In genomic region chr10:3668961-3669330, GRCh38 we compare ENCODE assay signal across 14 cellular contexts.
DNase-seq lines count a peak whose midpoint lies in the region; ATAC-seq and TF ChIP-seq lines count a peak whose summit lies in the region.
"Had no signal": no experiment of that assay in that cellular context is flagged by ENCODE, and none has a peak within 500 bp of the region (broad histone marks: within the 10 kb centered on the region; RNA-seq: fewer than 3 reads in every experiment).

No MANE protein-coding gene starts in this region.

- no peaks in the 10 kb centered on the region for H3K27me3 Mint-ChIP-seq in mesothelial cell of epicardium (ENCODE audit: low read depth)

- peak overlapping the region; percentile 28; the same call in 1 of the 2 replicates for H3K4ac ChIP-seq in IMR-90 (ENCODE audit: low read depth, low read length)

- no peak overlapping the region; the same call in 1 of the 2 replicates for H3K9ac ChIP-seq in BLaER1
- H3K9ac ChIP-seq in IMR-90 (ENCODE audit: low read depth, low read length): no peak overlapping the region
- H3K9ac ChIP-seq: KMS-11 had no signal

- TF ChIP-seq POLR2A in IMR-90 (IDR thresholded peaks at IDR 0.05; ENCODE audit: low read depth, low read length): no peak

- peak overlapping the region; percentile 39; the same call in 1 of the 2 replicates for H2BK20ac ChIP-seq in IMR-90 (ENCODE audit: low read depth, low read length)

- H3K14ac ChIP-seq in IMR-90 (replicated peaks; ENCODE audit: low read depth, low read length): no peak overlapping the region

- peak overlapping the region in 1 of 2 experiments; percentile 59; a peak in 1 of 4 replicates for H4K8ac ChIP-seq in IMR-90 (ENCODE audit: low read depth in 2 of 2, low read length in 2 of 2)

- DNase-seq in IMR-90 (no peak), amniotic epithelial cell (ENCODE audit: low read depth) (peak; percentile 82), mesothelial cell of epicardium (ENCODE audit: low spot score in 2 of 2, unreplicated experiment in 2 of 2) (no peak), NCI-H1092 (lab: John Stamatoyannopoulos, UW) (no peak), cerebellum (ENCODE audit: low spot score) (no peak), GF-D8 (lab: John Stamatoyannopoulos, UW) (no peak), NCI-H345 treated with DMSO at 0.1 percent for 48 hours (lab: John Stamatoyannopoulos, UW; ENCODE audit: unreplicated experiment) (no peak)
- DNase-seq: HCEC 1CT, midbrain, RPMI8226 had no signal

- H3K36me3 Mint-ChIP-seq in mesothelial cell of epicardium: no peaks in the 10 kb centered on the region

- peak overlapping the region; percentile 82 for H2AFZ ChIP-seq in IMR-90 (replicated peaks; ENCODE audit: low read length, poor library complexity)

- H2BK15ac ChIP-seq in IMR-90 (ENCODE audit: low read depth, low read length): no peak overlapping the region

- no peak overlapping the region for H4K91ac ChIP-seq in IMR-90 (ENCODE audit: insufficient read depth, low read depth, low read length)

- H3K27me3 ChIP-seq in BLaER1 (no peaks in the 10 kb centered on the region), IMR-90 (ENCODE audit: control insufficient read depth, insufficient read depth, low read length) (no peaks in the 10 kb centered on the region)
- H3K27me3 ChIP-seq: right atrium auricular region, uterus had no signal

- H3K18ac ChIP-seq in IMR-90 (ENCODE audit: low read depth, low read length): no peak overlapping the region; the same call in 1 of the 2 replicates

- H3K4me3 ChIP-seq in BLaER1 (no peak overlapping the region), IMR-90 (ENCODE audit: insufficient read depth, low read depth, low read length) (no peak overlapping the region)
- H3K4me3 ChIP-seq: right atrium auricular region, uterus had no signal

- in situ Hi-C loops in IMR-90 (cut with MboI; ENCODE audit: low sequenced_read_pairs): no loop called here

- H2AK9ac ChIP-seq in IMR-90 (replicated peaks; ENCODE audit: low read depth, low read length, poor library complexity): no peak overlapping the region

- intact Hi-C loops in IMR-90 (cut with micrococcal nuclease): no loop called here

- no peak for TF ChIP-seq CTCF in IMR-90 (conservative IDR thresholded peaks at IDR 0.05; ENCODE audit: low read depth, low read length)
- no peak for TF ChIP-seq CTCF in mesothelial cell of epicardium (IDR thresholded peaks at IDR 0.05; ENCODE audit: unreplicated experiment)

- H3K56ac ChIP-seq in IMR-90 (ENCODE audit: extremely low read depth, insufficient read depth, low read length): no peak overlapping the region

- peak overlapping the region; percentile 98 for H3K27ac Mint-ChIP-seq in mesothelial cell of epicardium

- no peaks in the 10 kb centered on the region for H3K9me3 Mint-ChIP-seq in mesothelial cell of epicardium

- no peaks in the 10 kb centered on the region; the same call in 1 of the 2 replicates for H3K9me1 ChIP-seq in IMR-90 (ENCODE audit: insufficient read depth, low read length)

- no peak overlapping the region for H4K5ac ChIP-seq in IMR-90 (ENCODE audit: low read depth, low read length)

- H3K4me1 Mint-ChIP-seq in mesothelial cell of epicardium: peaks cover 14% of the 10 kb centered on the region

- 0 out of 2 replicates have a peak overlapping the region, but pooled peaks have one; percentile 52 for H3K27ac ChIP-seq in BLaER1
- no peak overlapping the region for H3K27ac ChIP-seq in IMR-90 (ENCODE audit: insufficient read depth, low read length)
- H3K27ac ChIP-seq: KMS-11, right atrium auricular region, uterus had no signal

- no peaks in the 10 kb centered on the region for H3K36me3 ChIP-seq in BLaER1
- no peaks in the 10 kb centered on the region for H3K36me3 ChIP-seq in IMR-90 (ENCODE audit: control insufficient read depth, insufficient read depth, low read length)
- H3K36me3 ChIP-seq: right atrium auricular region, uterus had no signal

- peak overlapping the region; percentile 29; the same call in 1 of the 2 replicates for H2AK5ac ChIP-seq in IMR-90 (ENCODE audit: low read depth, low read length)

- peak overlapping the region; percentile 64 for H3K4me3 Mint-ChIP-seq in mesothelial cell of epicardium

- TF ChIP-seq RAD21 in IMR-90 (IDR thresholded peaks at IDR 0.05; ENCODE audit: low read length): no peak

- 89% methylated on average over 3 of the region's 4 CpGs; no CpG with 5 or more reads in 1 of the 2 experiments for WGBS in IMR-90 (ENCODE audit: extremely low coverage in 2 of 2, insufficient read length in 1 of 2), 2 experiments

- CTCF ChIA-PET in IMR-90 (lab: Yijun Ruan, JAX): interaction anchor here (0.7 kb wide), 1 partner anchor 19 kb away, joined by 3 read pairs; no protein-coding TSS in a partner anchor

- POLR2A ChIA-PET in IMR-90 (lab: Charles Lee; ENCODE audit: unreplicated experiment): no interaction called here

- H3K23ac ChIP-seq in IMR-90 (ENCODE audit: low read depth, low read length): no peak overlapping the region

- H3K4me2 ChIP-seq in BLaER1 (peak overlapping the region; percentile 77), IMR-90 (ENCODE audit: low read depth, low read length) (no peak overlapping the region)
- H3K4me2 ChIP-seq: KMS-11 had no signal

- H2BK5ac ChIP-seq in IMR-90 (ENCODE audit: low read depth, low read length, poor library complexity, severe bottlenecking): no peak overlapping the region

- H4K20me1 ChIP-seq in BLaER1: no peaks in the 10 kb centered on the region
- H4K20me1 ChIP-seq in IMR-90 (ENCODE audit: insufficient read depth, low read length): no peaks in the 10 kb centered on the region

- BruUV-seq in IMR-90 (replicated peaks; lab: Mats Ljungman, UMichigan): no TSS peak

- 0 out of 2 replicates have a peak overlapping the region, but pooled peaks have one; percentile 65 for H2BK120ac ChIP-seq in IMR-90 (ENCODE audit: low read depth, low read length)

- no peak for ATAC-seq in IMR-90 (ENCODE audit: low read depth)

- dilution Hi-C loops in IMR-90 (cut with HindIII; ENCODE audit: low sequenced_read_pairs, unreplicated experiment): no loop called here

- no peaks in the 10 kb centered on the region for H3K79me1 ChIP-seq in IMR-90 (ENCODE audit: low read depth in 1 of 2, low read length in 2 of 2)

- peaks cover 44% of the 10 kb centered on the region for H3K4me1 ChIP-seq in BLaER1
- peaks cover 2% of the 10 kb centered on the region; the same call in 1 of the 2 replicates for H3K4me1 ChIP-seq in IMR-90 (ENCODE audit: control insufficient read depth, insufficient read depth, low read length)
- H3K4me1 ChIP-seq: right atrium auricular region, uterus had no signal

- H3K9me3 ChIP-seq in BLaER1 (no peaks in the 10 kb centered on the region), IMR-90 (ENCODE audit: control insufficient read depth, insufficient read depth, low read length) (no peaks in the 10 kb centered on the region)
- H3K9me3 ChIP-seq: right atrium auricular region, uterus had no signal

TF ChIP-seq in IMR-90, 13 proteins besides CTCF, POLR2A, EP300 and RAD21:
- no peak for TF ChIP-seq CHD1 (IDR thresholded peaks at IDR 0.05; ENCODE audit: low read depth, low read length)
- TF ChIP-seq BHLHE40 (IDR thresholded peaks at IDR 0.05; ENCODE audit: low read depth, low read length): no peak
- no peak for TF ChIP-seq ELK1 (IDR thresholded peaks at IDR 0.05; ENCODE audit: borderline replicate concordance, low read depth, low read length)
- TF ChIP-seq RCOR1 (IDR thresholded peaks at IDR 0.05; ENCODE audit: insufficient replicate concordance, low read length): no peak
- TF ChIP-seq RFX5 (IDR thresholded peaks at IDR 0.05; ENCODE audit: low read depth, low read length): no peak
- TF ChIP-seq NFE2L2 (IDR thresholded peaks at IDR 0.05; ENCODE audit: low read depth, low read length): no peak
- TF ChIP-seq USF2 (IDR thresholded peaks at IDR 0.05; ENCODE audit: low read depth, low read length): no peak
- TF ChIP-seq MAFK (IDR thresholded peaks at IDR 0.05; ENCODE audit: low read depth, low read length): no peak
- no peak for TF ChIP-seq SMC3 (IDR thresholded peaks at IDR 0.05; ENCODE audit: low read depth, low read length)
- TF ChIP-seq FOS (IDR thresholded peaks at IDR 0.05; ENCODE audit: low read depth, low read length): no peak
- no peak for TF ChIP-seq MAZ (IDR thresholded peaks at IDR 0.05; ENCODE audit: borderline replicate concordance, low read depth, low read length)
- TF ChIP-seq MXI1 (IDR thresholded peaks at IDR 0.05; ENCODE audit: borderline replicate concordance, low read depth, low read length): no peak
- no peak for TF ChIP-seq CEBPB (IDR thresholded peaks at IDR 0.05; ENCODE audit: low read depth, low read length)
